Comparison of ENCODE assay signal across 9 cellular contexts in genomic region chr12:105740970-105741725, GRCh38.
DNase-seq lines count a peak whose midpoint lies in the region; ATAC-seq, FAIRE-seq and TF ChIP-seq lines count a peak whose summit lies in the region.
"Had no signal": no experiment of that assay in that cellular context is flagged by ENCODE, and none has a peak within 500 bp of the region (broad histone marks: within the 10 kb centered on the region; RNA-seq: fewer than 3 reads in every experiment).

No MANE protein-coding gene starts in this region.

- H3K9me1 ChIP-seq in keratinocyte (ENCODE audit: control insufficient read depth, extremely low read depth, insufficient read depth, low read length) = no peaks in the 10 kb centered on the region

- DNase-seq in NCI-H1105 (lab: John Stamatoyannopoulos, UW) = peak; percentile 14
- DNase-seq in astrocyte of the spinal cord (ENCODE audit: low read depth, low spot score) = peak; percentile 35
- no peak for DNase-seq in keratinocyte (ENCODE audit: low read depth, low spot score)
- no peak for DNase-seq in GM13976 (ENCODE audit: low spot score)
- DNase-seq in activated naive CD4-positive, alpha-beta T cell (lab: John Stamatoyannopoulos, UW) = no peak

- no peak for FAIRE-seq in keratinocyte (lab: Jason Lieb, UNC)

- no peaks in the 10 kb centered on the region for H3K36me3 ChIP-seq in keratinocyte (ENCODE audit: control insufficient read depth in 2 of 2, extremely low read depth in 1 of 2, insufficient read depth in 2 of 2, low read length in 2 of 2)
- H3K36me3 ChIP-seq: neutrophil had no signal

- peak overlapping the region; percentile 9 for H3K4me2 ChIP-seq in keratinocyte (ENCODE audit: control insufficient read depth, extremely low read depth, insufficient read depth, low read depth, low read length)

- in situ Hi-C loops in astrocyte of the spinal cord (cut with HindIII; ENCODE audit: low sequenced_read_pairs) (no loop called here), GM13976 (cut with MboI; ENCODE audit: low sequenced_read_pairs, unreplicated experiment) (no loop called here)

- H3K27me3 ChIP-seq in keratinocyte (ENCODE audit: control insufficient read depth, extremely low read depth, insufficient read depth, low read length) = no peaks in the 10 kb centered on the region
- H3K27me3 ChIP-seq: neutrophil had no signal

- H3K4me1 ChIP-seq in keratinocyte (ENCODE audit: control insufficient read depth, extremely low read depth, insufficient read depth, low read length) = peaks cover 15% of the 10 kb centered on the region

- H3K9me3 ChIP-seq in keratinocyte (ENCODE audit: control insufficient read depth, low read depth, low read length) = no peaks in the 10 kb centered on the region
- H3K9me3 ChIP-seq: neutrophil had no signal

- dilution Hi-C loops in keratinocyte (cut with MboI; ENCODE audit: extremely low pct_ligation_motif_present, low sequenced_read_pairs) = no loop called here

- H2AFZ ChIP-seq in keratinocyte (ENCODE audit: control insufficient read depth, low read length) = no peak overlapping the region

- H3K9ac ChIP-seq in keratinocyte (ENCODE audit: control insufficient read depth, extremely low read depth, insufficient read depth, low read length) = no peak overlapping the region

- H3K27ac ChIP-seq in keratinocyte (ENCODE audit: control insufficient read depth, insufficient read depth, low read length) = no peak overlapping the region
- H3K27ac ChIP-seq in temporal lobe (ENCODE audit: low read depth, low read length) = peak overlapping the region; percentile 47
- H3K27ac ChIP-seq: neutrophil had no signal

- H3K4me3 ChIP-seq in astrocyte of the spinal cord (ENCODE audit: low read depth, low read length) = no peak overlapping the region
- no peak overlapping the region for H3K4me3 ChIP-seq in keratinocyte (ENCODE audit: control insufficient read depth in 2 of 3, extremely low read depth in 1 of 3, insufficient read depth in 2 of 3, low read depth in 1 of 3, low read length in 3 of 3)

- ATAC-seq in HG02610 (IDR thresholded peaks at IDR 0.05; ENCODE audit: unreplicated experiment) = no peak
- ATAC-seq: activated naive CD4-positive, alpha-beta T cell treated with anti-CD3 and anti-CD28 coated beads, Interleukin-2, amount 50 U/mL, for 72 hours had no signal

- no peaks in the 10 kb centered on the region for H3K79me2 ChIP-seq in keratinocyte (ENCODE audit: control insufficient read depth, insufficient read depth, low read length)

- TF ChIP-seq CTCF in astrocyte of the spinal cord (IDR thresholded peaks at IDR 0.05; ENCODE audit: low read depth, low read length) (no peak), keratinocyte (optimal IDR thresholded peaks at IDR 0.05 in 1 of 3, IDR thresholded peaks at IDR 0.05 in 1 of 3, conservative IDR thresholded peaks at IDR 0.05 in 1 of 3; ENCODE audit: extremely low read depth in 1 of 3, insufficient read depth in 2 of 3, low read length in 3 of 3) (no peak), GM13976 (IDR thresholded peaks at IDR 0.05; ENCODE audit: borderline replicate concordance, control extremely low read depth, extremely low read depth, insufficient read depth, missing control alignments) (no peak)

- H4K20me1 ChIP-seq in keratinocyte (ENCODE audit: control insufficient read depth, extremely low read depth, insufficient read depth, low read length) = no peaks in the 10 kb centered on the region

Comparison
In these comparisons a context has a peak if more than half of its experiments do, and no peak if none do; other contexts are left out.
1. DNase-seq: peak in NCI-H1105 (single experiment) and astrocyte of the spinal cord (single experiment); none in keratinocyte (single experiment), GM13976 (single experiment) and activated naive CD4-positive, alpha-beta T cell (0 of 4).